ENCODE assay signal across 1 cellular context in genomic region chr7:33722383-33723096, GRCh38.
TF ChIP-seq lines count a peak whose summit lies in the region.

No MANE protein-coding gene starts in this region.

TF ChIP-seq in HEK293, 187 proteins besides CTCF, POLR2A, EP300 and RAD21 (continued from another document and continues in another):
- TF ChIP-seq ZBTB11 (tag by site-specific recombination; conservative IDR thresholded peaks at IDR 0.05; ENCODE audit: low read depth) = no peak
- no peak for TF ChIP-seq ZNF449 (tag by site-specific recombination; IDR thresholded peaks at IDR 0.05)
- TF ChIP-seq ZNF843 (tag by site-specific recombination; IDR thresholded peaks at IDR 0.05) = no peak
- no peak for TF ChIP-seq ZNF555 (tag by site-specific recombination; conservative IDR thresholded peaks at IDR 0.05)
- TF ChIP-seq ZBTB20 (tag by site-specific recombination; IDR thresholded peaks at IDR 0.05) = peak; percentile 17; the same call in 1 of the 2 replicates
- TF ChIP-seq ZNF202 (tag by site-specific recombination; IDR thresholded peaks at IDR 0.05; ENCODE audit: borderline replicate concordance) = no peak
- peak; percentile 52; the same call in 1 of the 2 replicates for TF ChIP-seq MEIS1 (CRISPR knock-in tag; IDR thresholded peaks at IDR 0.05; ENCODE audit: borderline replicate concordance)
- TF ChIP-seq ZNF398 (tag by site-specific recombination; IDR thresholded peaks at IDR 0.05) = no peak
- peak; percentile 27; the same call in 1 of the 2 replicates for TF ChIP-seq ZNF335 (tag by site-specific recombination; conservative IDR thresholded peaks at IDR 0.05)
- no peak for TF ChIP-seq ZNF211 (tag by site-specific recombination; IDR thresholded peaks at IDR 0.05; ENCODE audit: low read depth)
- TF ChIP-seq ZNF423 (tag by site-specific recombination; IDR thresholded peaks at IDR 0.05) = no peak
- TF ChIP-seq GLIS2 (tag by site-specific recombination; IDR thresholded peaks at IDR 0.05) = peak; percentile 61
- TF ChIP-seq ZNF785 (tag by site-specific recombination; IDR thresholded peaks at IDR 0.05) = no peak
- TF ChIP-seq GFI1B (tag by site-specific recombination; IDR thresholded peaks at IDR 0.05) = no peak
- no peak for TF ChIP-seq ZNF184 (tag by site-specific recombination; IDR thresholded peaks at IDR 0.05)
- no peak for TF ChIP-seq ZNF37A (tag by site-specific recombination; IDR thresholded peaks at IDR 0.05)
- no peak for TF ChIP-seq YY1 (tag by site-specific recombination; IDR thresholded peaks at IDR 0.05)
- TF ChIP-seq ZNF112 (tag by site-specific recombination; IDR thresholded peaks at IDR 0.05) = no peak
- no peak for TF ChIP-seq ZNF416 (tag by site-specific recombination; IDR thresholded peaks at IDR 0.05)
- no peak for TF ChIP-seq HOXC10 (CRISPR knock-in tag; IDR thresholded peaks at IDR 0.05)
- TF ChIP-seq ZBTB49 (tag by site-specific recombination; IDR thresholded peaks at IDR 0.05; ENCODE audit: low read depth) = no peak
- TF ChIP-seq OVOL3 (tag by site-specific recombination; IDR thresholded peaks at IDR 0.05) = no peak
- TF ChIP-seq KLF1 (tag by site-specific recombination; IDR thresholded peaks at IDR 0.05) = peak; percentile 38; the same call in 1 of the 2 replicates
- no peak for TF ChIP-seq HOXA7 (CRISPR knock-in tag; IDR thresholded peaks at IDR 0.05; ENCODE audit: borderline replicate concordance)
- no peak for TF ChIP-seq RBAK (tag by site-specific recombination; IDR thresholded peaks at IDR 0.05)
- no peak for TF ChIP-seq SCRT2 (tag by site-specific recombination; IDR thresholded peaks at IDR 0.05)
- no peak for TF ChIP-seq GLI2 (tag by site-specific recombination; IDR thresholded peaks at IDR 0.05; ENCODE audit: borderline replicate concordance, low read depth)
- no peak for TF ChIP-seq ZNF121 (tag by site-specific recombination; IDR thresholded peaks at IDR 0.05)
- TF ChIP-seq ZNF548 (tag by site-specific recombination; IDR thresholded peaks at IDR 0.05) = no peak
- TF ChIP-seq TRIM28 (IDR thresholded peaks at IDR 0.05; ENCODE audit: borderline replicate concordance, low read length) = no peak; the same call in 1 of the 2 replicates
- TF ChIP-seq ZNF404 (tag by site-specific recombination; IDR thresholded peaks at IDR 0.05) = no peak
- TF ChIP-seq OSR2 (tag by site-specific recombination; IDR thresholded peaks at IDR 0.05) = peak; percentile 89
- TF ChIP-seq ZNF529 (tag by site-specific recombination; IDR thresholded peaks at IDR 0.05; ENCODE audit: insufficient replicate concordance) = no peak
- no peak for TF ChIP-seq ZNF311 (tag by site-specific recombination; IDR thresholded peaks at IDR 0.05; ENCODE audit: borderline replicate concordance)
- TF ChIP-seq REST (tag by site-specific recombination; IDR thresholded peaks at IDR 0.05) = no peak
- no peak; the same call in 1 of the 2 replicates for TF ChIP-seq ZXDB (tag by site-specific recombination; IDR thresholded peaks at IDR 0.05)
- 0 out of 2 replicates have a peak, but pooled peaks have one; percentile 18 for TF ChIP-seq KLF16 (tag by site-specific recombination; IDR thresholded peaks at IDR 0.05)
- no peak for TF ChIP-seq ZSCAN16 (tag by site-specific recombination; IDR thresholded peaks at IDR 0.05)
- no peak for TF ChIP-seq ZNF837 (tag by site-specific recombination; IDR thresholded peaks at IDR 0.05)
- TF ChIP-seq ZNF776 (tag by site-specific recombination; IDR thresholded peaks at IDR 0.05; ENCODE audit: borderline replicate concordance) = no peak
- no peak for TF ChIP-seq ZNF18 (tag by site-specific recombination; IDR thresholded peaks at IDR 0.05)
- TF ChIP-seq ZIC2 (tag by site-specific recombination; IDR thresholded peaks at IDR 0.05) = peak; percentile 91
- no peak for TF ChIP-seq ZNF621 (tag by site-specific recombination; IDR thresholded peaks at IDR 0.05)
- no peak for TF ChIP-seq ZNF433 (tag by site-specific recombination; IDR thresholded peaks at IDR 0.05; ENCODE audit: low read depth)
- TF ChIP-seq ZNF704 (tag by site-specific recombination; IDR thresholded peaks at IDR 0.05) = no peak
- peak; percentile 77 for TF ChIP-seq ZNF341 (tag by site-specific recombination; IDR thresholded peaks at IDR 0.05; ENCODE audit: low read depth)
- no peak for TF ChIP-seq BCL6B (tag by site-specific recombination; IDR thresholded peaks at IDR 0.05)
- peak; percentile 33; the same call in 1 of the 2 replicates for TF ChIP-seq WT1 (tag by site-specific recombination; IDR thresholded peaks at IDR 0.05)
- TF ChIP-seq ZBTB21 (tag by site-specific recombination; IDR thresholded peaks at IDR 0.05) = peak; percentile 77
- TF ChIP-seq ZNF266 (tag by site-specific recombination; IDR thresholded peaks at IDR 0.05; ENCODE audit: low read depth) = no peak
- no peak for TF ChIP-seq ZNF692 (tag by site-specific recombination; IDR thresholded peaks at IDR 0.05)
